Comparison of ENCODE assay signal across 1 cellular context in the genomic region with DNA sequence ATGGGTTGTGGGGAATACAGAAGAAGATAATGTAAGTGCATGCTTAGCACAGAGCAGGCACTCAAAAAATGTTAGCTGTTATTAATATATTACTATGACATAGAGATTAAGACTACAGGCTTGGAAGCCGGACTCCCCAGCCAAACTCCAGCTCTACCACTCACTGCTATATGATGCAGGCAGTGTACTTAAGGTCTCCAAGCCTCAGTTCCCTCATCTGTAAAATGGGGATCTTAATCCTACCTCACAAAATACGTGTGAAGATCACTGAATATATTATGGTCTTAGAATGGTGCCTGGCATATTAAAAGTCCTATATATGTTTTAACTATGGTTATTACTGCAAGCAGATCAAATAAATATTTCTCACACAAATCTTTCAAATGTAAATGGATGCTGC.
TF ChIP-seq lines count a peak whose summit lies in the region.

No MANE protein-coding gene starts in this region.

TF ChIP-seq in GM12878, 131 proteins besides CTCF, POLR2A, EP300 and RAD21 (continued from another document):
- TF ChIP-seq REST (IDR thresholded peaks at IDR 0.05; ENCODE audit: low read depth, low read length) (no peak), SMAD5 (IDR thresholded peaks at IDR 0.05; ENCODE audit: low read depth) (no peak), BCL11A (IDR thresholded peaks at IDR 0.05; ENCODE audit: low read depth, low read length) (no peak), IKZF1 (conservative IDR thresholded peaks at IDR 0.05) (no peak)
- TF ChIP-seq, protein P1, sequence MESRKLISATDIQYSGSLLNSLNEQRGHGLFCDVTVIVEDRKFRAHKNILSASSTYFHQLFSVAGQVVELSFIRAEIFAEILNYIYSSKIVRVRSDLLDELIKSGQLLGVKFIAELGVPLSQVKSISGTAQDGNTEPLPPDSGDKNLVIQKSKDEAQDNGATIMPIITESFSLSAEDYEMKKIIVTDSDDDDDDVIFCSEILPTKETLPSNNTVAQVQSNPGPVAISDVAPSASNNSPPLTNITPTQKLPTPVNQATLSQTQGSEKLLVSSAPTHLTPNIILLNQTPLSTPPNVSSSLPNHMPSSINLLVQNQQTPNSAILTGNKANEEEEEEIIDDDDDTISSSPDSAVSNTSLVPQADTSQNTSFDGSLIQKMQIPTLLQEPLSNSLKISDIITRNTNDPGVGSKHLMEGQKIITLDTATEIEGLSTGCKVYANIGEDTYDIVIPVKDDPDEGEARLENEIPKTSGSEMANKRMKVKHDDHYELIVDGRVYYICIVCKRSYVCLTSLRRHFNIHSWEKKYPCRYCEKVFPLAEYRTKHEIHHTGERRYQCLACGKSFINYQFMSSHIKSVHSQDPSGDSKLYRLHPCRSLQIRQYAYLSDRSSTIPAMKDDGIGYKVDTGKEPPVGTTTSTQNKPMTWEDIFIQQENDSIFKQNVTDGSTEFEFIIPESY (IDR thresholded peaks at IDR 0.05) = no peak
